ENCODE assay signal across 1 cellular context in the genomic region with DNA sequence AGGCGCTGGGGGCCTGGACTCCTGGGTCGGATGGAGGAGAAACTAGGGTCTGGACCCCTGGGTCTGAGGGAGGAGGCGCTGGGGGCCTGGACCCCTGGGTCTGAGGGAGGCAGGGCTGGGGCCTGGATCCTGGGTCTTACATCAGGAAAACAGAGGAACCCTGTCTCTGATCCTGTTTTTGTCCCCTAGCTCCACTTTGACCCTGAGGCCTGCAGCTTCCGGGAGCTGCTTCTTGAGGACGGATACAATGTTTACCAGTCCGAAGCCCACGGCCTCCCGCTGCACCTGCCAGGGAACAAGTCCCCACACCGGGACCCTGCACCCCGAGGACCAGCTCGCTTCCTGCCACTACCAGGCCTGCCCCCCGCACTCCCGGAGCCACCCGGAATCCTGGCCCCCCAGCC.
TF ChIP-seq lines count a peak whose summit lies in the region.

No MANE protein-coding gene starts in this region.

TF ChIP-seq in WTC11, 78 proteins besides CTCF, POLR2A, EP300 and RAD21 (continued from another document):
- no peak for TF ChIP-seq ZNF281 (CRISPR knock-in tag; IDR thresholded peaks at IDR 0.05)
- TF ChIP-seq GABPB1 (CRISPR knock-in tag; IDR thresholded peaks at IDR 0.05): 0 out of 2 replicates have a peak, but pooled peaks have one; percentile 32
